Comparison of ENCODE assay signal across 8 cellular contexts in genomic region chr6:52724406-52725121, GRCh38. TPM values are rescaled to one million over a fixed set of nuclear protein-coding genes. Genes with fewer than 3 reads are reported as not detected.
DNase-seq lines count a peak whose midpoint lies in the region; ATAC-seq and TF ChIP-seq lines count a peak whose summit lies in the region.

No MANE protein-coding gene starts in this region.

- no peak overlapping the region for H3K27ac ChIP-seq in substantia nigra (ENCODE audit: low read depth, low read length, poor library complexity, severe bottlenecking)

- no peak overlapping the region for H3K4me3 Mint-ChIP-seq in naive thymus-derived CD8-positive, alpha-beta T cell

- DNase-seq in D341Med (ENCODE audit: low spot score) (peak; percentile 80), NOMO-1 (lab: John Stamatoyannopoulos, UW; ENCODE audit: unreplicated experiment in 2 of 2) (peak; percentile 60 to 87), epithelial cell of proximal tubule (ENCODE audit: low read depth) (no peak), substantia nigra (lab: John Stamatoyannopoulos, UW) (peak in 25 of 49 donors; percentile 1 to 49 (median 5))
- peak; percentile 70 for DNase-seq in activated CD8-positive, alpha-beta memory T cell treated with anti-CD3 and anti-CD28 coated beads for 24 hours
- DNase-seq in naive thymus-derived CD8-positive, alpha-beta T cell, result peak in 9 of 10 donors; percentile 3 to 66 (median 33)

- no peaks in the 10 kb centered on the region for H3K4me1 Mint-ChIP-seq in naive thymus-derived CD8-positive, alpha-beta T cell

- no peak overlapping the region for H3K27ac Mint-ChIP-seq in naive thymus-derived CD8-positive, alpha-beta T cell

- TF ChIP-seq CTCF in epithelial cell of proximal tubule (conservative IDR thresholded peaks at IDR 0.05; ENCODE audit: low read depth, low read length), result peak; percentile 92

- H3K4me3 ChIP-seq in epithelial cell of proximal tubule (ENCODE audit: low read depth, low read length), result no peak overlapping the region

- no peaks in the 10 kb centered on the region for H3K9me3 Mint-ChIP-seq in naive thymus-derived CD8-positive, alpha-beta T cell

- peaks cover 0 to 19% (median 3%) of the 10 kb centered on the region in 5 donors for H3K27me3 Mint-ChIP-seq in naive thymus-derived CD8-positive, alpha-beta T cell

- no peaks in the 10 kb centered on the region for H3K36me3 Mint-ChIP-seq in naive thymus-derived CD8-positive, alpha-beta T cell

- POLR2A ChIA-PET in naive thymus-derived CD8-positive, alpha-beta T cell (lab: Charles Lee), result no interaction called here

- ATAC-seq in GM19463 (IDR thresholded peaks at IDR 0.05; ENCODE audit: unreplicated experiment), result peak; percentile 99
- peak; percentile 99 for ATAC-seq in HG03520 (IDR thresholded peaks at IDR 0.05; ENCODE audit: unreplicated experiment)
- ATAC-seq in naive thymus-derived CD8-positive, alpha-beta T cell, result peak; percentile 79 to 81

RNA-seq across cellular contexts. Expression of gene GSTA2, which starts 38.7 kb away (rescaled TPM):
- total RNA-seq in epithelial cell of proximal tubule, result not detected in 2 replicates
- not detected for total RNA-seq in naive thymus-derived CD8-positive, alpha-beta T cell
- polyA plus RNA-seq in naive thymus-derived CD8-positive, alpha-beta T cell, result not detected

RNA-seq across cellular contexts. Expression of gene TMEM14A, which starts 53.7 kb away (rescaled TPM):
- 51.8 and 61.6 TPM in 2 replicates for total RNA-seq in epithelial cell of proximal tubule
- 1 to 10 TPM; 7.3 to 8.3 TPM for total RNA-seq in naive thymus-derived CD8-positive, alpha-beta T cell
- 10 to 100 TPM; 22.4 to 36.0 (median 32.7) TPM for polyA plus RNA-seq in naive thymus-derived CD8-positive, alpha-beta T cell
